ENCODE assay signal across 8 cellular contexts in the genomic region with DNA sequence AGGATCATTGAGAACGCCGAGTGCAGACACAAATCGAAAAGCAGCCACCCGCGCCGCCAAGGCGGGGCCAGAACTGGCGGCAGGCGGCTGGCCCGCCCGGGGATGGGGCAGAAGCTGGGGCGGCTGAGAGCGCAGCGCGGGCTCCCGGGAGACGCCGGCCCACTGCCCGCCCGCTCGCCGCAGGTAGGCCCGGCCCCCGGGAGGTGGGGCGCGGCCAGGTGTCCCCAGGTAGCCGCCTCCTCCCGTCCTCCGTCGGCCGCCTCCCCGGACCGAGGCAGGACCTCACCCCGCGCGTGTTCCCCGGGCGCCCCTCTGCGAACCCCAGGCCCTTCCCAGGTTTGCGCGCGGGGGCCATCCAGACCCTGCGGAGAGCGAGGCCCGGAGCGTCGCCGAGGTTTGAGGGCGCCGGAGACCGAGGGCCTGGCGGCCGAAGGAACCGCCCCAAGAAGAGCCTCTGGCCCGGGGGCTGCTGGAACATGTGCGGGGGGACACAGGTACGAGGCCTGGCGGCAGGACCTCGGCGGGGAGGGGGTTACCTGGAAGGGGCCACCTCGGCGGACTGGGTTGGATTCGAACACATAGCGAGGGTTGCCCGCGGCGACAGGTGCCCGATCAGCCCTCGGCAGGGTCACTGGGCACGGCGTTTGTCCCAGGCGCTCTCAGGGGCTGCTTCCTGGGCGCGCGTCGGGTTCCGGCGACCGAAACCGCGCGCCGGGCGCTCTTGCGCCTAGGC. TPM values are rescaled to one million over a fixed set of nuclear protein-coding genes. Genes with fewer than 3 reads are reported as not detected.
A peak's percentile ranks its signal among the peaks of the same experiment; 100 is the strongest.
DNase-seq lines count a peak whose midpoint lies in the region; ATAC-seq and TF ChIP-seq lines count a peak whose summit lies in the region.

A gene (plus strand): TSS at position 248 of the 733 bp plus-strand sequence. CDS start 603 bp downstream, outside the sequence.

- no peaks in the 10 kb centered on the region for H3K9me3 Mint-ChIP-seq in chondrocyte (ENCODE audit: low read depth)

- no peak within 1 kb of the TSS for H3K9ac ChIP-seq in SK-N-MC (ENCODE audit: insufficient read length)

- H3K9me3 ChIP-seq in SK-N-MC (ENCODE audit: low read depth, low read length) = no peaks in the 10 kb centered on the region

- ATAC-seq in GM21390 (IDR thresholded peaks at IDR 0.05; ENCODE audit: unreplicated experiment) = peak; percentile 81
- ATAC-seq in left lobe of liver = peak; percentile 94

- DNase-seq in GF-D8 (lab: John Stamatoyannopoulos, UW) (peak; percentile 37), HT1080 (ENCODE audit: low read depth) (peak; percentile 31), SK-N-MC (ENCODE audit: low read depth, low spot score) (no peak), chondrocyte (ENCODE audit: low spot score) (no peak), left lobe of liver (ENCODE audit: low spot score) (peak; percentile 90), cerebellum (ENCODE audit: low spot score) (no peak)
- peak; percentile 44 for DNase-seq in stimulated activated CD4-positive, alpha-beta T cell treated with anti-CD3 and anti-CD28 coated beads, Interleukin-4, amount 100 ng/mL, for 1 hour

- H3K27ac ChIP-seq in SK-N-MC = no peak within 1 kb of the TSS

- peaks cover 12% of the 10 kb centered on the region for H3K4me1 Mint-ChIP-seq in chondrocyte (ENCODE audit: low read depth)

- no peaks in the 10 kb centered on the region for H3K36me3 ChIP-seq in SK-N-MC (ENCODE audit: insufficient read depth, low read length)

- peaks cover 45% of the 10 kb centered on the region for H3K27me3 Mint-ChIP-seq in chondrocyte (ENCODE audit: low read depth)

- H3K27ac Mint-ChIP-seq in chondrocyte (ENCODE audit: unreplicated experiment) = no peak within 1 kb of the TSS

- no peaks in the 10 kb centered on the region for H3K36me3 Mint-ChIP-seq in chondrocyte (ENCODE audit: low read depth)

- H3K4me3 ChIP-seq in SK-N-MC = peak within 1 kb of the TSS; percentile 59

- peak within 1 kb of the TSS; percentile 73 for H3K4me3 Mint-ChIP-seq in chondrocyte (ENCODE audit: unreplicated experiment)

- no peak for TF ChIP-seq CTCF in chondrocyte (IDR thresholded peaks at IDR 0.05)

RNA-seq across cellular contexts. Expression of the gene that starts here (rescaled TPM):
- total RNA-seq in HT1080 (2014; rRNA removed; shearing (Covaris generic)) = 0.33 and 0.35 TPM in 2 replicates
- 0.69 and 0.74 TPM in 2 replicates for polyA plus RNA-seq in HT1080 (2015; cell fraction: cytosol; rRNA removed)
- 0.19 and 0.42 TPM in 2 replicates for polyA plus RNA-seq in HT1080 (2015; cell fraction: nucleus; rRNA removed)
- not detected in 3 replicates for total RNA-seq in chondrocyte
- total RNA-seq in left lobe of liver = 12.2 TPM
- 0.18 TPM for total RNA-seq in cerebellum

Comparison
In these comparisons a context has a peak if more than half of its experiments do, and no peak if none do; other contexts are left out.
1. Peak in DNase-seq in HT1080; RNA of the gene not detected or under 1 TPM.
2. DNase-seq: peak in GF-D8 (single experiment), left lobe of liver (single experiment) and stimulated activated CD4-positive, alpha-beta T cell treated with anti-CD3 and anti-CD28 coated beads, Interleukin-4, amount 100 ng/mL, for 1 hour (single experiment); none in SK-N-MC (single experiment), chondrocyte (single experiment) and cerebellum (single experiment).